ENCODE assay signal across 8 cellular contexts in genomic region chr9:35660966-35661413, GRCh38. TPM values are rescaled to one million over a fixed set of nuclear protein-coding genes. Genes with fewer than 3 reads are reported as not detected.
A peak's percentile ranks its signal among the peaks of the same experiment; 100 is the strongest.
DNase-seq lines count a peak whose midpoint lies in the region; ATAC-seq and TF ChIP-seq lines count a peak whose summit lies in the region.

No MANE protein-coding gene starts in this region.

- intact Hi-C loops in body of pancreas (cut with DNase I) = loop anchor here (5.0 kb wide), 1 partner anchor 36 kb away; no protein-coding TSS in a partner anchor

- no peak overlapping the region for H3K4me2 ChIP-seq in mesenchymal stem cell (ENCODE audit: low read length, poor library complexity, severe bottlenecking)

- peak overlapping the region in 1 of 2 experiments; percentile 9 for H3K18ac ChIP-seq in mesenchymal stem cell (ENCODE audit: low read depth in 1 of 2, low read length in 2 of 2)

- peaks cover 3% of the 10 kb centered on the region; the same call in 1 of the 2 replicates for H3K9me3 ChIP-seq in AG04450 (ENCODE audit: control insufficient read depth, insufficient read depth, low read length)
- no peaks in the 10 kb centered on the region for H3K9me3 ChIP-seq in body of pancreas
- no peaks in the 10 kb centered on the region for H3K9me3 ChIP-seq in mesenchymal stem cell (ENCODE audit: control insufficient read depth, low read length)

- no peak overlapping the region for H3K14ac ChIP-seq in mesenchymal stem cell (ENCODE audit: low read length in 2 of 2)

- H3K27ac ChIP-seq in AG04450 (ENCODE audit: low read depth, low read length) (no peak overlapping the region), body of pancreas (peak overlapping the region; percentile 48 to 90 (median 58)), mesenchymal stem cell (ENCODE audit: low read length, poor library complexity, severe bottlenecking) (peak overlapping the region; percentile 43)

- H3K4me3 ChIP-seq in AG04450 (ENCODE audit: low read depth, low read length) = no peak overlapping the region
- no peak overlapping the region for H3K4me3 ChIP-seq in H7 (ENCODE audit: insufficient read depth, low read depth, low read length)
- H3K4me3 ChIP-seq in body of pancreas = no peak overlapping the region
- no peak overlapping the region for H3K4me3 ChIP-seq in mesenchymal stem cell (ENCODE audit: insufficient read depth in 1 of 2, low read depth in 1 of 2, low read length in 2 of 2)

- no peak for ATAC-seq in body of pancreas
- no peak for ATAC-seq in left lobe of liver
- no peak for ATAC-seq in GM18502 (IDR thresholded peaks at IDR 0.05; ENCODE audit: poor library complexity, unreplicated experiment)
- ATAC-seq in HG03175 (IDR thresholded peaks at IDR 0.05; ENCODE audit: unreplicated experiment) = no peak

- H3K36me3 ChIP-seq in H7 (replicated peaks; ENCODE audit: control insufficient read depth, insufficient read depth, low read length) (peaks cover 19% of the 10 kb centered on the region), body of pancreas (replicated peaks in 1 of 2; ENCODE audit: insufficient read depth in 1 of 2, low read depth in 2 of 2) (no peaks in the 10 kb centered on the region), mesenchymal stem cell (ENCODE audit: control insufficient read depth in 1 of 2, insufficient read depth in 2 of 2, low read depth in 1 of 2, low read length in 2 of 2) (peaks cover 18 to 33% of the 10 kb centered on the region in 2 experiments)

- no peaks in the 10 kb centered on the region for H3K27me3 ChIP-seq in AG04450 (ENCODE audit: control insufficient read depth, insufficient read depth, low read length)
- no peaks in the 10 kb centered on the region for H3K27me3 ChIP-seq in H7 (ENCODE audit: control insufficient read depth, insufficient read depth, low read length)
- H3K27me3 ChIP-seq in body of pancreas = no peaks in the 10 kb centered on the region
- no peaks in the 10 kb centered on the region for H3K27me3 ChIP-seq in mesenchymal stem cell (ENCODE audit: control insufficient read depth in 1 of 2, insufficient read depth in 1 of 2, low read length in 2 of 2)

- peak overlapping the region; percentile 3 for H2AK5ac ChIP-seq in mesenchymal stem cell (ENCODE audit: low read length, severe bottlenecking)

- H2BK12ac ChIP-seq in mesenchymal stem cell (ENCODE audit: low read length in 2 of 2) = peak overlapping the region; percentile 80 to 84

- no peak overlapping the region for H2BK120ac ChIP-seq in mesenchymal stem cell (ENCODE audit: low read depth, low read length)

- no peak for DNase-seq in AG04450 (ENCODE audit: low read depth, low spot score)
- peak; percentile 61 for DNase-seq in H7
- peak; percentile 43 to 79 (median 70) for DNase-seq in body of pancreas
- DNase-seq in mesenchymal stem cell = peak; percentile 64
- no peak for DNase-seq in left lobe of liver (ENCODE audit: low spot score)
- DNase-seq in NCI-H2171 treated with DMSO at 0.1 percent for 48 hours (lab: John Stamatoyannopoulos, UW) = no peak

- WGBS in body of pancreas, 2 donors = 19 to 47% methylated on average over 9 of the region's 9 CpGs
- 59% methylated on average over 9 of the region's 9 CpGs for WGBS in mesenchymal stem cell

- H4K8ac ChIP-seq in mesenchymal stem cell (ENCODE audit: low read length) = peak overlapping the region; percentile 77

- H2AFZ ChIP-seq in mesenchymal stem cell (ENCODE audit: low read depth, low read length) = no peak overlapping the region

- TF ChIP-seq POLR2A in body of pancreas (IDR thresholded peaks at IDR 0.05) = peak in 1 of 3 donors; percentile 43

- H3K4me1 ChIP-seq in body of pancreas = peaks cover 49% of the 10 kb centered on the region
- peaks cover 20% of the 10 kb centered on the region for H3K4me1 ChIP-seq in mesenchymal stem cell (ENCODE audit: control insufficient read depth, insufficient read depth, low read depth, low read length)

- peak overlapping the region; percentile 0 for H2BK15ac ChIP-seq in mesenchymal stem cell (ENCODE audit: low read depth, poor library complexity, severe bottlenecking)

- H2BK5ac ChIP-seq in mesenchymal stem cell (ENCODE audit: low read depth, low read length, poor library complexity, severe bottlenecking) = peak overlapping the region; percentile 37

- TF ChIP-seq CTCF in AG04450 (IDR thresholded peaks at IDR 0.05; ENCODE audit: low read depth, low read length) = peak; percentile 58
- peak in 6 of 7 experiments; percentile 22 to 69 (median 52) for TF ChIP-seq CTCF in body of pancreas (IDR thresholded peaks at IDR 0.05)

- POLR2A ChIA-PET in AG04450 (lab: Yijun Ruan, JAX) = interaction anchor here (0.6 to 2.7 kb wide), 8 partner anchors 20 to 71 kb away, joined by 3 to 17 read pairs (median 6); partner anchors contain the start of genes CREB3, TLN1 and TPM2

- CTCF ChIA-PET in AG04450 (lab: Charles Lee) = interaction anchor here (0.6 to 2.4 kb wide), 25 partner anchors 9 to 219 kb away, joined by 3 to 27 read pairs (median 5); partner anchors contain the start of genes CREB3 and TLN1

- H3K9ac ChIP-seq in mesenchymal stem cell (ENCODE audit: low read length) = peak overlapping the region; percentile 37

- H3K23ac ChIP-seq in mesenchymal stem cell (ENCODE audit: low read length in 2 of 2) = no peak overlapping the region

- peak overlapping the region; percentile 76 for H4K91ac ChIP-seq in mesenchymal stem cell (ENCODE audit: low read length)

- peaks cover 16% of the 10 kb centered on the region for H3K79me1 ChIP-seq in mesenchymal stem cell (replicated peaks; ENCODE audit: low read length, poor library complexity, severe bottlenecking)

- no peak overlapping the region for H3K4ac ChIP-seq in mesenchymal stem cell (ENCODE audit: low read depth in 1 of 2, low read length in 2 of 2)

RNA-seq across cellular contexts. Expression of gene CCDC107, which starts 2.9 kb away (rescaled TPM):
- polyA plus RNA-seq in AG04450 (2011; rRNA removed) = 11.8 TPM in 2 replicates
- 5.1 and 7.8 TPM in 2 replicates for polyA minus RNA-seq in AG04450 (2011; rRNA and poly(A)+ RNA removed)
- 4.1 and 9.3 TPM in 2 replicates for total RNA-seq in H7 (2014; rRNA removed; shearing (Covaris generic))
- 10 to 100 TPM; 15.8 to 42.2 TPM for total RNA-seq in body of pancreas
- polyA plus RNA-seq in mesenchymal stem cell (2013, experiment 1 of 2) = 21.7 TPM
- 20.5 TPM for polyA plus RNA-seq in mesenchymal stem cell (2013, experiment 2 of 2)
- total RNA-seq in left lobe of liver = 12.6 TPM

RNA-seq across cellular contexts. Expression of gene RMRP, which starts 3.2 kb away (rescaled TPM):
- 173 and 306 TPM in 2 replicates for polyA plus RNA-seq in AG04450 (2011; rRNA removed)
- 6,565 and 7,222 TPM in 2 replicates for polyA minus RNA-seq in AG04450 (2011; rRNA and poly(A)+ RNA removed)
- total RNA-seq in H7 (2014; rRNA removed; shearing (Covaris generic)) = 10,629 and 14,347 TPM in 2 replicates
- total RNA-seq in body of pancreas (1,000 to 10,000 TPM in 1 of 2 donors, 100 to 1,000 TPM in 1; 887 to 2,577 TPM), left lobe of liver (13,056 TPM)
- not detected for polyA plus RNA-seq in mesenchymal stem cell (2013, experiment 1 of 2)
- polyA plus RNA-seq in mesenchymal stem cell (2013, experiment 2 of 2) = not detected

RNA-seq across cellular contexts. Expression of gene ARHGEF39, which starts 4.0 kb away (rescaled TPM):
- 1.1 and 1.2 TPM in 2 replicates for polyA plus RNA-seq in AG04450 (2011; rRNA removed)
- polyA minus RNA-seq in AG04450 (2011; rRNA and poly(A)+ RNA removed) = 1.7 and 2.9 TPM in 2 replicates
- total RNA-seq in H7 (2014; rRNA removed; shearing (Covaris generic)) = 17.4 and 21.4 TPM in 2 replicates
- total RNA-seq in body of pancreas (under 1 TPM in 1 of 2 donors, not detected in 1; 0.26 TPM), left lobe of liver (0.40 TPM)
- polyA plus RNA-seq in mesenchymal stem cell (2013, experiment 1 of 2) = 0.81 TPM
- polyA plus RNA-seq in mesenchymal stem cell (2013, experiment 2 of 2) = 0.73 TPM

RNA-seq across cellular contexts. Expression of gene SIT1, which starts 10.3 kb away (rescaled TPM):
- polyA plus RNA-seq in AG04450 (2011; rRNA removed) = not detected in 2 replicates
- not detected in 2 replicates for polyA minus RNA-seq in AG04450 (2011; rRNA and poly(A)+ RNA removed)
- total RNA-seq in H7 (2014; rRNA removed; shearing (Covaris generic)) = 0.69 and 2.3 TPM in 2 replicates
- total RNA-seq in body of pancreas = under 1 TPM in 1 of 2 donors, not detected in 1; 0.26 TPM
- not detected for polyA plus RNA-seq in mesenchymal stem cell (2013, experiment 1 of 2)
- not detected for polyA plus RNA-seq in mesenchymal stem cell (2013, experiment 2 of 2)
- 0.23 TPM for total RNA-seq in left lobe of liver

RNA-seq across cellular contexts. Expression of gene CA9, which starts 12.7 kb away (rescaled TPM):
- polyA plus RNA-seq in AG04450 (2011; rRNA removed) = 1.2 and 1.3 TPM in 2 replicates
- polyA minus RNA-seq in AG04450 (2011; rRNA and poly(A)+ RNA removed) = 0.83 TPM in 1 of 2 replicates, not detected in the other
- 0.78 TPM in 1 of 2 replicates, not detected in the other for total RNA-seq in H7 (2014; rRNA removed; shearing (Covaris generic))
- total RNA-seq in body of pancreas = 10 to 100 TPM in 1 of 2 donors, 1 to 10 TPM in 1; 2.6 to 21.8 TPM
- 0.30 TPM for polyA plus RNA-seq in mesenchymal stem cell (2013, experiment 1 of 2)
- polyA plus RNA-seq in mesenchymal stem cell (2013, experiment 2 of 2) = 0.38 TPM
- 0.96 TPM for total RNA-seq in left lobe of liver

Comparison
In these comparisons a context has a peak if more than half of its experiments do, and no peak if none do; other contexts are left out.
1. DNase-seq: peak in H7 (single experiment), body of pancreas (4 of 4) and mesenchymal stem cell (single experiment); none in AG04450 (single experiment), left lobe of liver (single experiment) and NCI-H2171 treated with DMSO at 0.1 percent for 48 hours (single experiment).
2. RNA of gene ARHGEF39, which starts 4.0 kb away (total RNA-seq): 17.4 to 21.4 TPM in H7; 0.40 TPM in left lobe of liver (single experiment) and 0.26 TPM in body of pancreas; every median in the first group is over 10 times any median in the second.